23 cellular contexts compared by ENCODE assay signal in genomic region chr2:74138219-74138951, GRCh38. TPM values are rescaled to one million over a fixed set of nuclear protein-coding genes. Genes with fewer than 3 reads are reported as not detected.
DNase-seq lines count a peak whose midpoint lies in the region; ATAC-seq, FAIRE-seq and TF ChIP-seq lines count a peak whose summit lies in the region.
"Had no signal": no experiment of that assay in that cellular context is flagged by ENCODE, and none has a peak within 500 bp of the region (broad histone marks: within the 10 kb centered on the region; RNA-seq: fewer than 3 reads in every experiment).

No MANE protein-coding gene starts in this region.

- H3K27me3 ChIP-seq in HepG2 (ENCODE audit: control insufficient read depth in 1 of 2, insufficient read depth in 2 of 2, low read length in 2 of 2): no peaks in the 10 kb centered on the region
- H3K27me3 ChIP-seq in right lobe of liver: no peaks in the 10 kb centered on the region
- no peaks in the 10 kb centered on the region for H3K27me3 ChIP-seq in Panc1 (ENCODE audit: control insufficient read depth, insufficient read depth, low read length)
- no peaks in the 10 kb centered on the region for H3K27me3 ChIP-seq in esophagus muscularis mucosa
- H3K27me3 ChIP-seq: Peyer's patch had no signal

- in situ Hi-C loops in HepG2 (cut with HindIII; ENCODE audit: extremely low pct_ligation_motif_present, low pct_unique_long_range_greater_than_20kb) (loop anchor here (25.0 kb wide), 1 partner anchor 301 kb away; the partner anchor contains the start of gene STAMBP), Panc1 (cut with HindIII; ENCODE audit: low pct_unique_long_range_greater_than_20kb, low sequenced_read_pairs) (no loop called here)

- no peak overlapping the region for H3K27ac ChIP-seq in HepG2 (ENCODE audit: extremely low read length, insufficient read depth, low read length)
- no peak overlapping the region for H3K27ac ChIP-seq in right lobe of liver
- no peak overlapping the region for H3K27ac ChIP-seq in Panc1 (ENCODE audit: low read length)
- H3K27ac ChIP-seq in esophagus muscularis mucosa (replicated peaks in 1 of 4): no peak overlapping the region
- H3K27ac ChIP-seq: HL-60, Peyer's patch had no signal

- H3K36me3 ChIP-seq in HepG2 (replicated peaks in 1 of 2; ENCODE audit: control insufficient read depth in 1 of 2, insufficient read depth in 2 of 2, low read length in 2 of 2) (peaks cover 14 to 35% of the 10 kb centered on the region in 2 experiments), right lobe of liver (peaks cover 0 to 5% (median 1%) of the 10 kb centered on the region in 4 donors), Panc1 (ENCODE audit: control insufficient read depth, insufficient read depth, low read length) (no peaks in the 10 kb centered on the region), esophagus muscularis mucosa (peaks cover 6 to 60% (median 41%) of the 10 kb centered on the region in 4 donors)

- H3K79me2 ChIP-seq in HepG2 (ENCODE audit: insufficient read depth, low read length): no peaks in the 10 kb centered on the region

- 98% methylated on average over 13 of the region's 13 CpGs for WGBS in HepG2 (ENCODE audit: low lambda C conversion rate)
- 87% methylated on average over 3 of the region's 13 CpGs for WGBS in right lobe of liver (ENCODE audit: insufficient coverage, low coverage, low lambda C conversion rate, missing lambda C conversion rate)
- WGBS in esophagus muscularis mucosa: 95% methylated on average over 13 of the region's 13 CpGs

- H3K4me3 ChIP-seq in HepG2 (replicated peaks in 1 of 3; ENCODE audit: insufficient read depth in 1 of 3, low read depth in 2 of 3, low read length in 3 of 3) (no peak overlapping the region), right lobe of liver (no peak overlapping the region), Panc1 (ENCODE audit: low read depth in 2 of 2, low read length in 2 of 2) (no peak overlapping the region), esophagus muscularis mucosa (no peak overlapping the region)
- H3K4me3 ChIP-seq: HAP-1, Peyer's patch had no signal

- POLR2A ChIA-PET in HepG2 (lab: Yijun Ruan, JAX): no interaction called here
- POLR2A ChIA-PET in Panc1 (lab: Charles Lee): no interaction called here

- CTCF ChIA-PET in HepG2 (lab: Yijun Ruan, JAX; ENCODE audit: low intra/inter-chr PET ratio, low total read pairs): no interaction called here
- CTCF ChIA-PET in Panc1 (lab: Charles Lee): no interaction called here

- TF ChIP-seq EP300 in HepG2 (IDR thresholded peaks at IDR 0.05; ENCODE audit: low read depth in 2 of 2, low read length in 2 of 2): no peak
- no peak for TF ChIP-seq EP300 in HepG2 (CRISPR knock-in tag; IDR thresholded peaks at IDR 0.05; ENCODE audit: borderline replicate concordance)
- no peak for TF ChIP-seq EP300 in esophagus muscularis mucosa (IDR thresholded peaks at IDR 0.05)

- FAIRE-seq in HepG2 (lab: Jason Lieb, UNC) (no peak), urothelium cell line (lab: Jason Lieb, UNC) (peak; percentile 32)
- FAIRE-seq: GM12892 had no signal

- H2AFZ ChIP-seq in HepG2 (ENCODE audit: low read length): no peak overlapping the region

- H3K9me3 ChIP-seq in HepG2 (ENCODE audit: low read length) (no peaks in the 10 kb centered on the region), right lobe of liver (no peaks in the 10 kb centered on the region), Panc1 (ENCODE audit: control insufficient read depth, insufficient read depth, low read depth, low read length) (no peaks in the 10 kb centered on the region), esophagus muscularis mucosa (peaks cover 0 to 2% (median 0%) of the 10 kb centered on the region in 4 donors)
- H3K9me3 ChIP-seq: HAP-1, Peyer's patch had no signal

- TF ChIP-seq POLR2A in HepG2 (IDR thresholded peaks at IDR 0.05; ENCODE audit: insufficient read depth in 1 of 2, low read depth in 2 of 2, low read length in 2 of 2) (no peak), right lobe of liver (IDR thresholded peaks at IDR 0.05) (no peak), esophagus muscularis mucosa (IDR thresholded peaks at IDR 0.05; ENCODE audit: low read depth) (no peak)

- no peaks in the 10 kb centered on the region for H4K20me1 ChIP-seq in HepG2 (ENCODE audit: insufficient read depth, low read length)

- DNase-seq in HepG2 (ENCODE audit: low spot score): no peak
- no peak for DNase-seq in right lobe of liver
- DNase-seq in Panc1 (ENCODE audit: low read depth, low spot score): no peak
- DNase-seq in esophagus muscularis mucosa (ENCODE audit: extremely low spot score): peak; percentile 57
- no peak for DNase-seq in urothelium cell line (ENCODE audit: low spot score)
- no peak for DNase-seq in NCI-H146 treated with DMSO at 0.1 percent for 48 hours (lab: John Stamatoyannopoulos, UW; ENCODE audit: unreplicated experiment)
- no peak for DNase-seq in nucleus accumbens (lab: John Stamatoyannopoulos, UW)
- DNase-seq: C1 segment of cervical spinal cord; CD8-positive, alpha-beta T cell; KG1; NCI-H1105; NCI-H146; NCI-H2029 treated with DMSO at 0.1 percent for 48 hours; NCI-H226; NCI-H510A treated with DMSO at 0.1 percent for 48 hours; NCI-H748 treated with DMSO at 0.1 percent for 48 hours; NK-92 treated with Interleukin-12 subunit alpha and Interleukin-12 subunit beta, amount 100 ng/mL, for 24 hours; Peyer's patch had no signal

- peak; percentile 24; the same call in 1 of the 3 replicates for ATAC-seq in HepG2
- no peak for ATAC-seq in right lobe of liver
- peak; percentile 52 for ATAC-seq in Panc1
- ATAC-seq in GM18517 (IDR thresholded peaks at IDR 0.05; ENCODE audit: unreplicated experiment): no peak
- ATAC-seq: CD8-positive, alpha-beta T cell; SK-N-SH treated with all-trans-retinoic acid at 6 μM for 48 hours had no signal

- intact Hi-C loops in HepG2 (cut with micrococcal nuclease; ENCODE audit: unreplicated experiment) (no loop called here), right lobe of liver (cut with DNase I) (no loop called here), Panc1 (cut with micrococcal nuclease; ENCODE audit: unreplicated experiment) (loop anchor here (10.0 kb wide), 1 partner anchor 134 kb away; no protein-coding TSS in a partner anchor), esophagus muscularis mucosa (cut with DNase I) (no loop called here)

- no peak overlapping the region for H3K4me2 ChIP-seq in HepG2 (ENCODE audit: low read depth, low read length)

- no peak for TF ChIP-seq RAD21 in HepG2 (CRISPR knock-in tag; IDR thresholded peaks at IDR 0.05)

- H3K4me1 ChIP-seq in HepG2 (ENCODE audit: insufficient read depth, low read length): no peaks in the 10 kb centered on the region
- no peaks in the 10 kb centered on the region for H3K4me1 ChIP-seq in right lobe of liver
- no peaks in the 10 kb centered on the region for H3K4me1 ChIP-seq in Panc1 (ENCODE audit: control insufficient read depth, insufficient read depth, low read length)
- H3K4me1 ChIP-seq in esophagus muscularis mucosa: no peaks in the 10 kb centered on the region
- H3K4me1 ChIP-seq: HAP-1, Peyer's patch had no signal

- no peak overlapping the region for H3K9ac ChIP-seq in HepG2 (ENCODE audit: insufficient read depth, low read depth, low read length)

- TF ChIP-seq CTCF in HepG2 (CRISPR knock-in tag; IDR thresholded peaks at IDR 0.05) (no peak), right lobe of liver (IDR thresholded peaks at IDR 0.05) (no peak), Panc1 (IDR thresholded peaks at IDR 0.05) (no peak), esophagus muscularis mucosa (IDR thresholded peaks at IDR 0.05) (no peak)

- BruUV-seq in HepG2 (replicated peaks; lab: Mats Ljungman, UMichigan) (no TSS peak), Panc1 (replicated peaks; lab: Mats Ljungman, UMichigan) (no TSS peak)

RNA-seq across cellular contexts. Expression of gene BOLA3, which starts 9.3 kb away (rescaled TPM):
- 170 and 172 TPM in 2 replicates for total RNA-seq in HepG2 (2016; rRNA removed; fragmentation: Illumina TruSeq; extraction: Trizol)
- total RNA-seq in HepG2 (2016; cell fraction: cytosol; rRNA removed; fragmentation: Illumina TruSeq; extraction: Trizol; ENCODE audit: low read depth): 719 and 870 TPM in 2 replicates
- 161 and 184 TPM in 2 replicates for total RNA-seq in HepG2 (2016; cell fraction: insoluble cytoplasmic fraction; rRNA removed; fragmentation: Illumina TruSeq; extraction: Trizol)
- 416 and 482 TPM in 2 replicates for total RNA-seq in HepG2 (2016; cell fraction: membrane; rRNA removed; fragmentation: Illumina TruSeq; extraction: Trizol)
- total RNA-seq in HepG2 (2016; cell fraction: nucleus; rRNA removed; fragmentation: Illumina TruSeq; extraction: Trizol): 51.5 and 52.9 TPM in 2 replicates
- polyA plus RNA-seq in HepG2 (2011; rRNA removed): 59.1 and 89.7 TPM in 2 replicates
- 70.2 and 71.9 TPM in 2 replicates for polyA plus RNA-seq in HepG2 (2011; cell fraction: cytosol; rRNA removed)
- polyA plus RNA-seq in HepG2 (2011; cell fraction: nucleus; rRNA removed): 16.6 and 17.4 TPM in 2 replicates
- 58.8 and 77.2 TPM in 2 replicates for polyA plus RNA-seq in HepG2 (2012)
- polyA plus RNA-seq in HepG2 (2016; cell fraction: cytosol; fragmentation: Illumina TruSeq; extraction: Trizol; ENCODE audit: low read depth): 917 and 1,024 TPM in 2 replicates
- 174 and 187 TPM in 2 replicates for polyA plus RNA-seq in HepG2 (2016; cell fraction: insoluble cytoplasmic fraction; fragmentation: Illumina TruSeq; extraction: Trizol; ENCODE audit: low read depth)
- 432 and 498 TPM in 2 replicates for polyA plus RNA-seq in HepG2 (2016; cell fraction: membrane; fragmentation: Illumina TruSeq; extraction: Trizol; ENCODE audit: low read depth)
- 94.6 and 103 TPM in 2 replicates for polyA plus RNA-seq in HepG2 (2016; cell fraction: nucleus; fragmentation: Illumina TruSeq; extraction: Trizol; ENCODE audit: insufficient read depth, low read depth)
- 8.3 and 15.8 TPM in 2 replicates for polyA minus RNA-seq in HepG2 (2011; rRNA and poly(A)+ RNA removed; ENCODE audit: low replicate concordance)
- 12.3 and 18.9 TPM in 2 replicates for polyA minus RNA-seq in HepG2 (2011; cell fraction: cytosol; rRNA and poly(A)+ RNA removed)
- polyA minus RNA-seq in HepG2 (2011; cell fraction: nucleus; rRNA and poly(A)+ RNA removed): 10.9 and 11.2 TPM in 2 replicates
- total RNA-seq in right lobe of liver: 10 to 100 TPM; 14.6 to 58.6 (median 16.0) TPM
- total RNA-seq in Panc1 (2021; ENCODE audit: unreplicated experiment): 69.7 TPM
- polyA plus RNA-seq in Panc1 (2012; ENCODE audit: insufficient read length): 61.6 TPM
- total RNA-seq in esophagus muscularis mucosa: 10 to 100 TPM; 29.4 to 46.9 (median 42.8) TPM

RNA-seq across cellular contexts. Expression of gene MOB1A, which starts 40.3 kb away (rescaled TPM):
- 139 and 217 TPM in 2 replicates for total RNA-seq in HepG2 (2016; rRNA removed; fragmentation: Illumina TruSeq; extraction: Trizol)
- 26.2 and 34.3 TPM in 2 replicates for total RNA-seq in HepG2 (2016; cell fraction: cytosol; rRNA removed; fragmentation: Illumina TruSeq; extraction: Trizol; ENCODE audit: low read depth)
- 135 and 223 TPM in 2 replicates for total RNA-seq in HepG2 (2016; cell fraction: insoluble cytoplasmic fraction; rRNA removed; fragmentation: Illumina TruSeq; extraction: Trizol)
- 73.7 and 77.9 TPM in 2 replicates for total RNA-seq in HepG2 (2016; cell fraction: membrane; rRNA removed; fragmentation: Illumina TruSeq; extraction: Trizol)
- total RNA-seq in HepG2 (2016; cell fraction: nucleus; rRNA removed; fragmentation: Illumina TruSeq; extraction: Trizol): 58.0 and 69.5 TPM in 2 replicates
- 33.2 and 48.2 TPM in 2 replicates for polyA plus RNA-seq in HepG2 (2011; rRNA removed)
- polyA plus RNA-seq in HepG2 (2011; cell fraction: cytosol; rRNA removed): 17.6 and 27.6 TPM in 2 replicates
- polyA plus RNA-seq in HepG2 (2011; cell fraction: nucleus; rRNA removed): 10.7 and 17.1 TPM in 2 replicates
- polyA plus RNA-seq in HepG2 (2012): 42.5 and 50.3 TPM in 2 replicates
- 18.1 and 21.3 TPM in 2 replicates for polyA plus RNA-seq in HepG2 (2016; cell fraction: cytosol; fragmentation: Illumina TruSeq; extraction: Trizol; ENCODE audit: low read depth)
- polyA plus RNA-seq in HepG2 (2016; cell fraction: insoluble cytoplasmic fraction; fragmentation: Illumina TruSeq; extraction: Trizol; ENCODE audit: low read depth): 128 and 131 TPM in 2 replicates
- polyA plus RNA-seq in HepG2 (2016; cell fraction: membrane; fragmentation: Illumina TruSeq; extraction: Trizol; ENCODE audit: low read depth): 35.8 and 42.0 TPM in 2 replicates
- polyA plus RNA-seq in HepG2 (2016; cell fraction: nucleus; fragmentation: Illumina TruSeq; extraction: Trizol; ENCODE audit: insufficient read depth, low read depth): 52.2 and 58.5 TPM in 2 replicates
- polyA minus RNA-seq in HepG2 (2011; rRNA and poly(A)+ RNA removed; ENCODE audit: low replicate concordance): 17.0 and 33.6 TPM in 2 replicates
- 28.0 and 36.2 TPM in 2 replicates for polyA minus RNA-seq in HepG2 (2011; cell fraction: cytosol; rRNA and poly(A)+ RNA removed)
- 30.4 and 30.7 TPM in 2 replicates for polyA minus RNA-seq in HepG2 (2011; cell fraction: nucleus; rRNA and poly(A)+ RNA removed)
- total RNA-seq in right lobe of liver: 10 to 100 TPM; 29.8 to 48.0 (median 32.9) TPM
- total RNA-seq in Panc1 (2021; ENCODE audit: unreplicated experiment): 184 TPM
- polyA plus RNA-seq in Panc1 (2012; ENCODE audit: insufficient read length): 64.4 TPM
- total RNA-seq in esophagus muscularis mucosa: 100 to 1,000 TPM; 102 to 129 (median 106) TPM

Comparison
In these comparisons a context has a peak if more than half of its experiments do, and no peak if none do; other contexts are left out.
1. ATAC-seq: peak in HepG2 (single experiment) and Panc1 (single experiment); none in right lobe of liver (0 of 4) and GM18517 (single experiment).